ENCODE assay signal across 1 cellular context in genomic region chr17:74935048-74935447, GRCh38.
TF ChIP-seq lines count a peak whose summit lies in the region.

No MANE protein-coding gene starts in this region.

TF ChIP-seq in HEK293, 187 proteins besides CTCF, POLR2A, EP300 and RAD21 (continued from another document):
- TF ChIP-seq PRDM4 (tag by site-specific recombination; IDR thresholded peaks at IDR 0.05) (no peak), ZNF514 (tag by site-specific recombination; IDR thresholded peaks at IDR 0.05) (no peak), ZNF654 (tag by site-specific recombination; IDR thresholded peaks at IDR 0.05; ENCODE audit: low read depth) (no peak), ZNF302 (tag by site-specific recombination; IDR thresholded peaks at IDR 0.05; ENCODE audit: low read depth) (no peak), ZNF341 (tag by site-specific recombination; IDR thresholded peaks at IDR 0.05; ENCODE audit: low read depth) (peak; percentile 47; the same call in 1 of the 2 replicates), ZNF521 (tag by site-specific recombination; IDR thresholded peaks at IDR 0.05) (no peak), ZNF362 (tag by site-specific recombination; IDR thresholded peaks at IDR 0.05) (no peak)
TF ChIP-seq in HEK293: peak in this region for 1.
